Comparison of ENCODE assay signal across 8 cellular contexts in genomic region chr5:73565969-73566547, GRCh38. TPM values are rescaled to one million over a fixed set of nuclear protein-coding genes. Genes with fewer than 3 reads are reported as not detected.
DNase-seq lines count a peak whose midpoint lies in the region; ATAC-seq and TF ChIP-seq lines count a peak whose summit lies in the region.

No MANE protein-coding gene starts in this region.

- peaks cover 4% of the 10 kb centered on the region for H3K23me2 ChIP-seq in H9 (ENCODE audit: insufficient read length, low read depth, low read length, poor library complexity, severe bottlenecking)

- POLR2A ChIA-PET in AG04450 (lab: Yijun Ruan, JAX) = no interaction called here

- no peak overlapping the region for H3T11ph ChIP-seq in H9 (ENCODE audit: low read length)

- no peak overlapping the region for H3K4ac ChIP-seq in H9 (ENCODE audit: low read depth, low read length)

- no peak overlapping the region for H2AFZ ChIP-seq in H9 (ENCODE audit: low read length)

- H4K91ac ChIP-seq in H9 (ENCODE audit: insufficient read length, low read depth, low read length) = no peak overlapping the region

- no CpG with 5 or more reads among the region's 8 CpGs for WGBS in H9 (ENCODE audit: extremely low coverage, insufficient read length, low lambda C conversion rate)
- WGBS in liver = 7% methylated on average over 8 of the region's 8 CpGs

- H2BK5ac ChIP-seq in H9 (ENCODE audit: insufficient read length, low read length) = no peak overlapping the region

- no peak overlapping the region for H3K23ac ChIP-seq in H9 (ENCODE audit: insufficient read length, low read depth, low read length)

- CTCF ChIA-PET in AG04450 (lab: Charles Lee) = interaction anchor here (2.5 kb wide), 1 partner anchor 46 kb away, joined by 7 read pairs; no protein-coding TSS in a partner anchor

- H3K27ac Mint-ChIP-seq in H9 = peak overlapping the region; percentile 98 to 100 (median 98)
- peak overlapping the region; percentile 93 to 99 for H3K27ac Mint-ChIP-seq in activated naive CD4-positive, alpha-beta T cell treated with anti-CD3 and anti-CD28 coated beads, Interleukin-2, amount 50 U/mL, for 72 hours

- H3K9ac ChIP-seq in H9 (ENCODE audit: extremely low read depth, insufficient read length, low read length) (peak overlapping the region; percentile 88), liver (ENCODE audit: low read depth in 1 of 2, low read length in 2 of 2) (peak overlapping the region; percentile 71 to 90)

- H4K8ac ChIP-seq in H9 (replicated peaks; ENCODE audit: insufficient read length, low read depth, low read length) = no peak overlapping the region

- DNase-seq in AG04450 (ENCODE audit: low read depth, low spot score) = no peak
- DNase-seq in H9 = no peak
- no peak for DNase-seq in activated naive CD4-positive, alpha-beta T cell treated with anti-CD3 and anti-CD28 coated beads, Interleukin-2, amount 50 U/mL, for 72 hours (ENCODE audit: low spot score in 2 of 2)
- no peak for DNase-seq in uterus
- DNase-seq in nucleus accumbens (lab: John Stamatoyannopoulos, UW) = no peak
- no peak for DNase-seq in NCI-H345 (lab: John Stamatoyannopoulos, UW)
- DNase-seq in MV-4-11 (lab: John Stamatoyannopoulos, UW) = no peak

- H3K56ac ChIP-seq in H9 (ENCODE audit: insufficient read length, low read depth, low read length) = no peak overlapping the region

- no peak overlapping the region for H2BK120ac ChIP-seq in H9 (ENCODE audit: low read depth, low read length, poor library complexity, severe bottlenecking)

- peak overlapping the region; percentile 69 for H3K18ac ChIP-seq in H9 (ENCODE audit: insufficient read length, low read depth, low read length)

- TF ChIP-seq RAD21 in liver (IDR thresholded peaks at IDR 0.05) = no peak

- H3K27me3 Mint-ChIP-seq in H9 (ENCODE audit: low read depth) = no peaks in the 10 kb centered on the region

- no peaks in the 10 kb centered on the region for H4K20me1 ChIP-seq in H9 (ENCODE audit: control insufficient read depth, insufficient read depth, insufficient read length)

- no peak overlapping the region for H2BK12ac ChIP-seq in H9 (ENCODE audit: insufficient read length, low read depth, low read length)

- H3K4me3 Mint-ChIP-seq in H9 = peak overlapping the region; percentile 95 to 98

- H3K4me3 ChIP-seq in AG04450 (ENCODE audit: low read depth, low read length) (peak overlapping the region; percentile 98), liver (ENCODE audit: low read depth in 1 of 3, low read length in 3 of 3) (peak overlapping the region; percentile 74 to 96 (median 95)), uterus (peak overlapping the region; percentile 63 to 79)

- H3K79me2 ChIP-seq in H9 (ENCODE audit: insufficient read depth, low read length) = peaks cover 16% of the 10 kb centered on the region

- ATAC-seq in activated naive CD4-positive, alpha-beta T cell treated with anti-CD3 and anti-CD28 coated beads, Interleukin-2, amount 50 U/mL, for 72 hours = no peak

- H3K4me1 ChIP-seq in H9 (ENCODE audit: insufficient read depth, low read length) (no peaks in the 10 kb centered on the region), liver (ENCODE audit: control insufficient read depth in 4 of 4, insufficient read depth in 4 of 4, low read length in 3 of 4) (peaks cover 6 to 28% (median 24%) of the 10 kb centered on the region in 4 donors), uterus (peaks cover 9% of the 10 kb centered on the region in 2 donors)

- TF ChIP-seq POLR2A in uterus (IDR thresholded peaks at IDR 0.05) = no peak

- peaks cover 12 to 15% of the 10 kb centered on the region in 2 experiments for H3K4me1 Mint-ChIP-seq in H9

- no peaks in the 10 kb centered on the region for H3K9me3 Mint-ChIP-seq in H9
- H3K9me3 Mint-ChIP-seq in activated naive CD4-positive, alpha-beta T cell treated with anti-CD3 and anti-CD28 coated beads, Interleukin-2, amount 50 U/mL, for 72 hours = no peaks in the 10 kb centered on the region

- H3K27me3 ChIP-seq in AG04450 (ENCODE audit: control insufficient read depth, insufficient read depth, low read length) (no peaks in the 10 kb centered on the region), H9 (ENCODE audit: insufficient read depth, low read length) (no peaks in the 10 kb centered on the region), liver (ENCODE audit: control insufficient read depth in 4 of 4, insufficient read depth in 4 of 4, low read length in 3 of 4) (no peaks in the 10 kb centered on the region), uterus (no peaks in the 10 kb centered on the region)

- intact Hi-C loops in uterus (cut with DNase I; ENCODE audit: low total_unique reads) = no loop called here

- no peak overlapping the region for H4K5ac ChIP-seq in H9 (ENCODE audit: insufficient read length, low read depth, low read length)

- peaks cover 9 to 30% (median 29%) of the 10 kb centered on the region in 3 experiments; a peak in 5 of 7 replicates for H3K36me3 Mint-ChIP-seq in H9 (ENCODE audit: insufficient read depth in 1 of 3, low read depth in 3 of 3)
- peaks cover 13 to 20% of the 10 kb centered on the region in 2 donors for H3K36me3 Mint-ChIP-seq in activated naive CD4-positive, alpha-beta T cell treated with anti-CD3 and anti-CD28 coated beads, Interleukin-2, amount 50 U/mL, for 72 hours

- H2BK20ac ChIP-seq in H9 (ENCODE audit: low read depth, low read length, poor library complexity, severe bottlenecking) = no peak overlapping the region

- peak overlapping the region; percentile 36; the same call in 1 of the 2 replicates for H3K14ac ChIP-seq in H9 (ENCODE audit: insufficient read depth, low read length)

- H2AK5ac ChIP-seq in H9 (ENCODE audit: insufficient read length, low read length) = no peak overlapping the region

- H3K36me3 ChIP-seq in liver (ENCODE audit: control insufficient read depth in 4 of 4, insufficient read depth in 3 of 4, low read depth in 1 of 4, low read length in 3 of 4) (peaks cover 0 to 12% (median 8%) of the 10 kb centered on the region in 4 donors), uterus (no peaks in the 10 kb centered on the region)

- peak overlapping the region; percentile 94 for H3K4me2 ChIP-seq in H9 (ENCODE audit: insufficient read depth, insufficient read length, low read length)

- no peaks in the 10 kb centered on the region for H3K79me1 ChIP-seq in H9 (ENCODE audit: insufficient read depth, low read depth, low read length, poor library complexity, severe bottlenecking)

- no peak overlapping the region for H2BK15ac ChIP-seq in H9 (ENCODE audit: low read depth, low read length)

- H3K9me3 ChIP-seq in AG04450 (ENCODE audit: control insufficient read depth, insufficient read depth, low read length) (no peaks in the 10 kb centered on the region), H9 (ENCODE audit: control insufficient read depth, low read depth, low read length) (no peaks in the 10 kb centered on the region), liver (ENCODE audit: control insufficient read depth in 4 of 4, low read length in 3 of 4) (no peaks in the 10 kb centered on the region), uterus (no peaks in the 10 kb centered on the region)

- H3K27ac ChIP-seq in AG04450 (ENCODE audit: low read depth, low read length) (no peak overlapping the region), H9 (ENCODE audit: insufficient read length, low read depth, low read length) (no peak overlapping the region), liver (ENCODE audit: low read depth in 1 of 2, low read length in 2 of 2) (peak overlapping the region; percentile 68 to 88), uterus (peak overlapping the region; percentile 86 to 88)

- no peak for TF ChIP-seq CTCF in AG04450 (IDR thresholded peaks at IDR 0.05; ENCODE audit: low read depth, low read length)
- TF ChIP-seq CTCF in H9 (conservative IDR thresholded peaks at IDR 0.05) = no peak
- TF ChIP-seq CTCF in liver (IDR thresholded peaks at IDR 0.05; ENCODE audit: low read depth, low read length, missing input control) = no peak
- TF ChIP-seq CTCF in uterus (IDR thresholded peaks at IDR 0.05) = no peak

TF ChIP-seq in liver, 16 proteins besides CTCF, POLR2A, EP300 and RAD21:
- TF ChIP-seq FOXA2 (IDR thresholded peaks at IDR 0.05) = no peak
- TF ChIP-seq, protein P1, sequence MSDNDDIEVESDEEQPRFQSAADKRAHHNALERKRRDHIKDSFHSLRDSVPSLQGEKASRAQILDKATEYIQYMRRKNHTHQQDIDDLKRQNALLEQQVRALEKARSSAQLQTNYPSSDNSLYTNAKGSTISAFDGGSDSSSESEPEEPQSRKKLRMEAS (IDR thresholded peaks at IDR 0.05) = no peak
- no peak for TF ChIP-seq GABPA (IDR thresholded peaks at IDR 0.05 in 1 of 2, conservative IDR thresholded peaks at IDR 0.05 in 1 of 2)
- no peak for TF ChIP-seq FOXA1 (IDR thresholded peaks at IDR 0.05)
- TF ChIP-seq NR2F2 (IDR thresholded peaks at IDR 0.05) = no peak
- no peak for TF ChIP-seq EGR1 (IDR thresholded peaks at IDR 0.05; ENCODE audit: low read depth in 2 of 2)
- TF ChIP-seq RXRA (IDR thresholded peaks at IDR 0.05) = no peak
- TF ChIP-seq JUND (IDR thresholded peaks at IDR 0.05) = no peak

RNA-seq across cellular contexts. Expression of gene UTP15, which starts 0.5 kb away (rescaled TPM):
- polyA plus RNA-seq in AG04450 (2011; rRNA removed) (11.3 and 15.3 TPM in 2 replicates), liver (1 to 10 TPM; 3.5 to 3.8 TPM)
- 15.2 and 16.1 TPM in 2 replicates for polyA minus RNA-seq in AG04450 (2011; rRNA and poly(A)+ RNA removed)
- total RNA-seq in H9 (2021) (43.5 TPM in 2 replicates), liver (10 to 100 TPM in 1 of 2 donors, 1 to 10 TPM in 1; 7.0 to 18.1 TPM), uterus (10 to 100 TPM in 2 of 4 donors, 1 to 10 TPM in 2; 6.9 to 54.5 (median 13.7) TPM)
- total RNA-seq in activated naive CD4-positive, alpha-beta T cell treated with anti-CD3 and anti-CD28 coated beads, Interleukin-2, amount 50 U/mL, for 72 hours = 10 to 100 TPM; 25.7 to 44.8 TPM

RNA-seq across cellular contexts. Expression of gene ANKRA2, which starts 0.6 kb away (rescaled TPM):
- 24.9 and 39.6 TPM in 2 replicates for polyA plus RNA-seq in AG04450 (2011; rRNA removed)
- polyA minus RNA-seq in AG04450 (2011; rRNA and poly(A)+ RNA removed) = 5.8 and 15.7 TPM in 2 replicates
- total RNA-seq in H9 (2021) = 6.6 and 8.9 TPM in 2 replicates
- total RNA-seq in activated naive CD4-positive, alpha-beta T cell treated with anti-CD3 and anti-CD28 coated beads, Interleukin-2, amount 50 U/mL, for 72 hours = 10 to 100 TPM; 21.1 to 39.9 TPM
- total RNA-seq in liver = 10 to 100 TPM; 12.9 to 17.0 TPM
- 10 to 100 TPM in 1 of 2 donors, 1 to 10 TPM in 1; 5.9 to 16.2 TPM for polyA plus RNA-seq in liver
- total RNA-seq in uterus = 10 to 100 TPM; 29.4 to 99.9 (median 45.8) TPM

RNA-seq across cellular contexts. Expression of gene ARHGEF28, which starts 59.9 kb away (rescaled TPM):
- polyA plus RNA-seq in AG04450 (2011; rRNA removed) = 8.8 and 10.0 TPM in 2 replicates
- polyA minus RNA-seq in AG04450 (2011; rRNA and poly(A)+ RNA removed) = 35.2 and 40.7 TPM in 2 replicates
- total RNA-seq in H9 (2021) = 0.24 and 0.57 TPM in 2 replicates
- total RNA-seq in activated naive CD4-positive, alpha-beta T cell treated with anti-CD3 and anti-CD28 coated beads, Interleukin-2, amount 50 U/mL, for 72 hours = under 1 TPM in 1 of 2 donors, not detected in 1; 0.05 TPM
- 10 to 100 TPM in 1 of 2 donors, 1 to 10 TPM in 1; 2.5 to 13.9 TPM for total RNA-seq in liver
- polyA plus RNA-seq in liver = 1 to 10 TPM; 1.6 to 4.8 TPM
- total RNA-seq in uterus = 10 to 100 TPM; 11.9 to 23.2 (median 19.3) TPM

Comparison
In these comparisons a context has a peak if more than half of its experiments do, and no peak if none do; other contexts are left out.
1. H3K27ac ChIP-seq: peak in liver (2 of 2) and uterus (2 of 2); none in AG04450 (single experiment) and H9 (single experiment).
2. Peak in every context shown above with its lines, with median percentiles within 50 percentile points of each other: H3K4me3 ChIP-seq.